ENCODE assay signal across 8 cellular contexts in genomic region chr3:128426128-128426921, GRCh38. TPM values are rescaled to one million over a fixed set of nuclear protein-coding genes. Genes with fewer than 3 reads are reported as not detected.
DNase-seq lines count a peak whose midpoint lies in the region; ATAC-seq, FAIRE-seq and TF ChIP-seq lines count a peak whose summit lies in the region.
"Had no signal": no experiment of that assay in that cellular context is flagged by ENCODE, and none has a peak within 500 bp of the region (broad histone marks: within the 10 kb centered on the region; RNA-seq: fewer than 3 reads in every experiment).

No MANE protein-coding gene starts in this region.

- no peak overlapping the region for H3K27ac Mint-ChIP-seq in activated T-helper 2 cell treated with anti-CD3 and anti-CD28 coated beads, Interferon-gamma antibody, Interleukin-2, Interleukin-4, amounts not matched to agents 10 μg/mL and 5 μg/mL and 100 μg/mL, durations not matched to agents 14 hours and 24 hours and 36 hours

- peak overlapping the region; percentile 73 for H3K4me3 ChIP-seq in OCI-LY3 (ENCODE audit: low read length)
- peak overlapping the region in 1 of 2 donors; percentile 37 for H3K4me3 ChIP-seq in gastroesophageal sphincter

- H3K4me1 Mint-ChIP-seq in activated T-helper 2 cell treated with anti-CD3 and anti-CD28 coated beads, Interferon-gamma antibody, Interleukin-2, Interleukin-4, amounts not matched to agents 10 μg/mL and 5 μg/mL and 100 μg/mL, durations not matched to agents 14 hours and 24 hours and 36 hours (ENCODE audit: low read depth), result no peaks in the 10 kb centered on the region

- no peak overlapping the region for H3K4me3 Mint-ChIP-seq in activated T-helper 2 cell treated with anti-CD3 and anti-CD28 coated beads, Interferon-gamma antibody, Interleukin-2, Interleukin-4, amounts not matched to agents 10 μg/mL and 5 μg/mL and 100 μg/mL, durations not matched to agents 14 hours and 24 hours and 36 hours (ENCODE audit: low read depth)

- peaks cover 18% of the 10 kb centered on the region for H3K27me3 Mint-ChIP-seq in activated T-helper 2 cell treated with anti-CD3 and anti-CD28 coated beads, Interferon-gamma antibody, Interleukin-2, Interleukin-4, amounts not matched to agents 10 μg/mL and 5 μg/mL and 100 μg/mL, durations not matched to agents 14 hours and 24 hours and 36 hours (ENCODE audit: low read depth)

- 33% methylated on average over 3 of the region's 66 CpGs; no CpG with 5 or more reads in 1 of the 2 donors for WGBS in gastroesophageal sphincter (ENCODE audit: low coverage in 1 of 2), 2 donors

- intact Hi-C loops in activated T-helper 2 cell treated with anti-CD3 and anti-CD28 coated beads, Interferon-gamma antibody, Interleukin-2, Interleukin-4, amounts not matched to agents 10 μg/mL and 5 μg/mL and 100 μg/mL, durations not matched to agents 14 hours and 24 hours and 36 hours (cut with micrococcal nuclease), result loop anchor here (1.0 kb wide), 2 partner anchors 71 to 182 kb away; no protein-coding TSS in a partner anchor
- intact Hi-C loops in posterior vena cava (cut with DNase I), result loop anchor here (5.0 kb wide), 3 partner anchors 66 to 181 kb away; partner anchors contain the start of gene GATA2 (in 1 of the 2)

- H3K79me2 ChIP-seq in OCI-LY3 (ENCODE audit: low read length), result no peaks in the 10 kb centered on the region

- FAIRE-seq in GM12891 (lab: Jason Lieb, UNC), result peak; percentile 87

- 0 out of 2 replicates have a peak, but pooled peaks cover 2% of the 10 kb centered on the region for H3K4me1 ChIP-seq in OCI-LY3 (ENCODE audit: low read length)
- peaks cover 0 to 11% (median 4%) of the 10 kb centered on the region in 3 donors for H3K4me1 ChIP-seq in gastroesophageal sphincter

- H3K9ac ChIP-seq in OCI-LY3 (ENCODE audit: low read length), result peak overlapping the region; percentile 49; the same call in 1 of the 2 replicates

- peak overlapping the region; percentile 14; the same call in 1 of the 2 replicates for H2AFZ ChIP-seq in OCI-LY3 (ENCODE audit: low read depth, low read length)

- H3K36me3 Mint-ChIP-seq in activated T-helper 2 cell treated with anti-CD3 and anti-CD28 coated beads, Interferon-gamma antibody, Interleukin-2, Interleukin-4, amounts not matched to agents 10 μg/mL and 5 μg/mL and 100 μg/mL, durations not matched to agents 14 hours and 24 hours and 36 hours (ENCODE audit: low read depth), result no peaks in the 10 kb centered on the region

- no peaks in the 10 kb centered on the region for H4K20me1 ChIP-seq in OCI-LY3 (ENCODE audit: insufficient read depth, low read length)

- H3K36me3 ChIP-seq in OCI-LY3 (replicated peaks; ENCODE audit: low read depth, low read length) (no peaks in the 10 kb centered on the region), gastroesophageal sphincter (no peaks in the 10 kb centered on the region)

- H3K27ac ChIP-seq in OCI-LY3 (ENCODE audit: low read length), result no peak overlapping the region
- no peak overlapping the region for H3K27ac ChIP-seq in gastroesophageal sphincter

- no peak for TF ChIP-seq POLR2A in GM12891 (IDR thresholded peaks at IDR 0.05; ENCODE audit: low read depth, low read length)
- TF ChIP-seq POLR2A in gastroesophageal sphincter (IDR thresholded peaks at IDR 0.05), result no peak

- DNase-seq in GM12891 (ENCODE audit: insufficient read length, low spot score) (peak; percentile 99), posterior vena cava (ENCODE audit: low spot score) (peak; percentile 86), A172 (ENCODE audit: low spot score) (no peak)
- DNase-seq in activated T-helper 2 cell treated with anti-CD3 and anti-CD28 coated beads, Interferon-gamma antibody, Interleukin-2, Interleukin-4, amounts not matched to agents 10 μg/mL and 5 μg/mL and 100 μg/mL, durations not matched to agents 14 hours and 24 hours and 36 hours (ENCODE audit: low spot score), result peak; percentile 52

- ATAC-seq in HG02943 (IDR thresholded peaks at IDR 0.05; ENCODE audit: low read depth, unreplicated experiment) (peak; percentile 57), gastroesophageal sphincter (peak; percentile 74)

- peak overlapping the region; percentile 79 for H3K4me2 ChIP-seq in OCI-LY3 (ENCODE audit: low read length)

- TF ChIP-seq CTCF in OCI-LY3 (IDR thresholded peaks at IDR 0.05; ENCODE audit: low read depth, low read length) (peak; percentile 62), gastroesophageal sphincter (IDR thresholded peaks at IDR 0.05) (peak in 3 of 4 experiments; percentile 88 to 95 (median 92))

- H3K9me3 ChIP-seq in OCI-LY3 (ENCODE audit: insufficient read depth, low read length), result no peaks in the 10 kb centered on the region
- no peaks in the 10 kb centered on the region for H3K9me3 ChIP-seq in gastroesophageal sphincter

- no peak for TF ChIP-seq EP300 in gastroesophageal sphincter (IDR thresholded peaks at IDR 0.05)

- H3K27me3 ChIP-seq in OCI-LY3 (ENCODE audit: low read depth, low read length) (no peaks in the 10 kb centered on the region), gastroesophageal sphincter (peaks cover 60% of the 10 kb centered on the region)

- no peaks in the 10 kb centered on the region for H3K9me3 Mint-ChIP-seq in activated T-helper 2 cell treated with anti-CD3 and anti-CD28 coated beads, Interferon-gamma antibody, Interleukin-2, Interleukin-4, amounts not matched to agents 10 μg/mL and 5 μg/mL and 100 μg/mL, durations not matched to agents 14 hours and 24 hours and 36 hours

TF ChIP-seq in GM12891, 5 proteins besides CTCF, POLR2A, EP300 and RAD21:
- peak; percentile 7 for TF ChIP-seq PAX5 (IDR thresholded peaks at IDR 0.05; ENCODE audit: insufficient read depth, low read length, severe bottlenecking)
- TF ChIP-seq SPI1 (IDR thresholded peaks at IDR 0.05; ENCODE audit: low read depth, low read length), result no peak
TF ChIP-seq in GM12891: peak in this region for 1.

RNA-seq across cellular contexts. Expression of gene DNAJB8, which starts 40.4 kb away (rescaled TPM):
- polyA plus RNA-seq in GM12891 (2012; ENCODE audit: low read depth, missing spikeins), result not detected
- total RNA-seq in activated T-helper 2 cell treated with anti-CD3 and anti-CD28 coated beads, Interferon-gamma antibody, Interleukin-2, Interleukin-4, amounts not matched to agents 10 μg/mL and 5 μg/mL and 100 μg/mL, durations not matched to agents 14 hours and 24 hours and 36 hours, result not detected in 2 replicates
- total RNA-seq in gastroesophageal sphincter (not detected), posterior vena cava (not detected)
- not detected in 2 replicates for total RNA-seq in A172 (2014; rRNA removed; shearing (Covaris generic))
- total RNA-seq: glomerular endothelial cell had no signal
